16 cellular contexts compared by ENCODE assay signal in the genomic region with DNA sequence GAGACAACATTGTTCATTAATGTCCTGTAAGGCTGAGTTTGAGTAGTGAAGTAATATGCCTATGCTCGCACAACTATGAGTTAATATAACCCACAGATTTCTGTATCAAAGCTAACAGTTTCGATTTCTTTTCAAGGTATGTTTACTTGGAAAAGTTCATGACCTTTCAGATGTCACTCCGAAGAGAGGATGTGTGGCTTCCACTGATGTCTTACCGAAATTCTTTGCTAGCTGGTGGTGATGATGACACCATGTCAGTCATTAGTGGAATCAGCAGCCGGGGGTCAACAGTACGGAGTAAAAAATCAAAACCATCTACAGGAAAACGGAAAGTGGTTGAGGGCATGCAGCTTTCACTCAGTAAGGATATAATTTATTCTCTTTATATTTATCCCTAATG.
A peak's percentile ranks its signal among the peaks of the same experiment; 100 is the strongest.
DNase-seq lines count a peak whose midpoint lies in the region; ATAC-seq lines count a peak whose summit lies in the region.
"Had no signal": no experiment of that assay in that cellular context is flagged by ENCODE, and none has a peak within 500 bp of the region (broad histone marks: within the 10 kb centered on the region; RNA-seq: fewer than 3 reads in every experiment).

No MANE protein-coding gene starts in this region.

- H3K27me3 Mint-ChIP-seq in activated naive CD8-positive, alpha-beta T cell treated with anti-CD3 and anti-CD28 coated beads, Interleukin-2, amount 10 ng/mL, durations not matched to agents 7 days and 5 days: no peaks in the 10 kb centered on the region

- H3K4me1 Mint-ChIP-seq in activated naive CD8-positive, alpha-beta T cell treated with anti-CD3 and anti-CD28 coated beads, Interleukin-2, amount 10 ng/mL, durations not matched to agents 7 days and 5 days: peaks cover 23% of the 10 kb centered on the region

- peak; percentile 95 for ATAC-seq in activated naive CD8-positive, alpha-beta T cell treated with anti-CD3 and anti-CD28 coated beads, Interleukin-2, amount 10 ng/mL, durations not matched to agents 7 days and 5 days (ENCODE audit: low read depth)
- no peak for ATAC-seq in HG03039 (IDR thresholded peaks at IDR 0.05; ENCODE audit: unreplicated experiment)

- H3K4me3 Mint-ChIP-seq in activated naive CD8-positive, alpha-beta T cell treated with anti-CD3 and anti-CD28 coated beads, Interleukin-2, amount 10 ng/mL, durations not matched to agents 7 days and 5 days: peak overlapping the region; percentile 69
- H3K4me3 Mint-ChIP-seq: immature natural killer cell had no signal

- H3K9me3 Mint-ChIP-seq in activated naive CD8-positive, alpha-beta T cell treated with anti-CD3 and anti-CD28 coated beads, Interleukin-2, amount 10 ng/mL, durations not matched to agents 7 days and 5 days: no peaks in the 10 kb centered on the region
- H3K9me3 Mint-ChIP-seq: immature natural killer cell had no signal

- H3K27ac Mint-ChIP-seq in activated naive CD8-positive, alpha-beta T cell treated with anti-CD3 and anti-CD28 coated beads, Interleukin-2, amount 10 ng/mL, durations not matched to agents 7 days and 5 days: peak overlapping the region; percentile 87

- peak; percentile 1 to 5 for DNase-seq in activated CD4-positive, alpha-beta T cell treated with anti-CD3 and anti-CD28 coated beads for 24 hours (ENCODE audit: low read depth in 2 of 2)
- DNase-seq in activated CD4-positive, alpha-beta T cell treated with anti-CD3 and anti-CD28 coated beads for 1 hour: no peak
- DNase-seq in activated CD4-positive, alpha-beta T cell treated with anti-CD3 and anti-CD28 coated beads, Interleukin-2, amount 50 U/mL, for 4 hours: peak; percentile 5 to 23
- DNase-seq in activated naive CD8-positive, alpha-beta T cell treated with anti-CD3 and anti-CD28 coated beads, Interleukin-2, amount 10 ng/mL, durations not matched to agents 7 days and 5 days: no peak
- peak; percentile 26 for DNase-seq in stimulated activated CD8-positive, alpha-beta memory T cell treated with anti-CD3 and anti-CD28 coated beads, Interleukin-4, amount 100 ng/mL, for 48 hours
- no peak for DNase-seq in nucleus accumbens (lab: John Stamatoyannopoulos, UW)
- no peak for DNase-seq in NCI-H2227 treated with DMSO at 0.1 percent for 48 hours (lab: John Stamatoyannopoulos, UW)
- DNase-seq: 8988T, adrenal gland, KG1, mesendoderm, NCI-H1436 treated with DMSO at 0.1 percent for 48 hours, SK-N-SH, upper lobe of left lung had no signal

- peaks cover 24% of the 10 kb centered on the region for H3K36me3 Mint-ChIP-seq in activated naive CD8-positive, alpha-beta T cell treated with anti-CD3 and anti-CD28 coated beads, Interleukin-2, amount 10 ng/mL, durations not matched to agents 7 days and 5 days

- POLR2A ChIA-PET in activated naive CD8-positive, alpha-beta T cell treated with anti-CD3 and anti-CD28 coated beads, Interleukin-2, amount 10 ng/mL, durations not matched to agents 7 days and 5 days (lab: Charles Lee): interaction anchor here (0.6 kb wide), 1 partner anchor 22 kb away, joined by 3 read pairs; no protein-coding TSS in a partner anchor

Comparison
In these comparisons a context has a peak if more than half of its experiments do, and no peak if none do; other contexts are left out.
1. DNase-seq: peak in activated CD4-positive, alpha-beta T cell treated with anti-CD3 and anti-CD28 coated beads for 24 hours (2 of 2), activated CD4-positive, alpha-beta T cell treated with anti-CD3 and anti-CD28 coated beads, Interleukin-2, amount 50 U/mL, for 4 hours (2 of 2) and stimulated activated CD8-positive, alpha-beta memory T cell treated with anti-CD3 and anti-CD28 coated beads, Interleukin-4, amount 100 ng/mL, for 48 hours (single experiment); none in activated CD4-positive, alpha-beta T cell treated with anti-CD3 and anti-CD28 coated beads for 1 hour (single experiment), activated naive CD8-positive, alpha-beta T cell treated with anti-CD3 and anti-CD28 coated beads, Interleukin-2, amount 10 ng/mL, durations not matched to agents 7 days and 5 days (single experiment), nucleus accumbens (0 of 56) and NCI-H2227 treated with DMSO at 0.1 percent for 48 hours (single experiment).